Comparison of ENCODE assay signal across 2 cellular contexts in genomic region chr6:24589334-24589733, GRCh38.
TF ChIP-seq lines count a peak whose summit lies in the region.

No MANE protein-coding gene starts in this region.

TF ChIP-seq in GM23338, 12 proteins besides CTCF, POLR2A, EP300 and RAD21:
- TF ChIP-seq REST (IDR thresholded peaks at IDR 0.05; ENCODE audit: unreplicated experiment), result no peak
- no peak for TF ChIP-seq STAT1 (IDR thresholded peaks at IDR 0.05; ENCODE audit: unreplicated experiment)
- TF ChIP-seq ZNF462 (CRISPR knock-in tag; IDR thresholded peaks at IDR 0.05), result no peak
- no peak for TF ChIP-seq ETS1 (IDR thresholded peaks at IDR 0.05)
- TF ChIP-seq EZH2phosphoT487 (IDR thresholded peaks at IDR 0.05; ENCODE audit: unreplicated experiment), result no peak
- no peak for TF ChIP-seq JUNB (IDR thresholded peaks at IDR 0.05; ENCODE audit: unreplicated experiment)
- no peak for TF ChIP-seq CREB1 (CRISPR knock-in tag; IDR thresholded peaks at IDR 0.05; ENCODE audit: low read depth)
- TF ChIP-seq ZNF114 (CRISPR knock-in tag; IDR thresholded peaks at IDR 0.05), result no peak
- no peak for TF ChIP-seq NANOG (IDR thresholded peaks at IDR 0.05; ENCODE audit: borderline replicate concordance)

TF ChIP-seq in K562, 482 proteins besides CTCF, POLR2A, EP300 and RAD21 (continued from another document):
- TF ChIP-seq MGA (IDR thresholded peaks at IDR 0.05), result 0 out of 2 replicates have a peak, but pooled peaks have one; percentile 18
- no peak for TF ChIP-seq MLLT1 (IDR thresholded peaks at IDR 0.05)
TF ChIP-seq in K562: peak in this region for 3.
